In the genomic region with DNA sequence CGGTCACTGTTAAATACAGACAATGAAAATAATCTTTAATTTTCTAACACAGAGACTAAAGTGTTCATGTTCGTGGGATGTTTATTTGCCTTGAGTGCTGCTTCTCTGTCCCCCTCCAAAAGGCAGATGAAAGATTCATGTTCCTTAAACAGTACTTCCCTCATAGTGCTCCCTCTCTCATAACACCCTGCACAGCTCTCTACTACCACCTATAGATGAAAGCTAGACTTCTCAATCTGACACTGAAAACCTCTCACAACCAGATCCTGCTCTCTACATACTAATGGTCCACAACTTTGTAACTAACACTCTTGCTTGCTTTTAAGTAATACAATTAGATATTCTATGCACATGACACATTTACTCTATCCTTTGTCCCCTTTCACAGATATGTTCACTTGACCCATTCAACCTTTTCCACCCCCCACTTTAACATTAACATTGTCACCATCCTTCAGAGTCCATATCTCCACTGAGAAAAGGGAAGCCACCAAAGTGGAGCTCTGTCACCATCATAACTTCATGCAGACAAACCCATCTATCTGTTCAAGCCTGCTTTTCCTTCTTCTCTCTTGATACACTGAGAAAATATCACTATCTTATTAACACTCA, we compare ENCODE assay signal across 9 cellular contexts.
DNase-seq lines count a peak whose midpoint lies in the region; ATAC-seq and TF ChIP-seq lines count a peak whose summit lies in the region.
"Had no signal": no experiment of that assay in that cellular context is flagged by ENCODE, and none has a peak within 500 bp of the region (broad histone marks: within the 10 kb centered on the region; RNA-seq: fewer than 3 reads in every experiment).

No MANE protein-coding gene starts in this region.

- no peak for DNase-seq in activated CD4-positive, alpha-beta T cell treated with anti-CD3 and anti-CD28 coated beads for 36 hours
- DNase-seq in activated CD4-positive, alpha-beta T cell treated with anti-CD3 and anti-CD28 coated beads for 48 hours: no peak
- DNase-seq in NCI-H82 treated with DMSO at 0.1 percent for 48 hours (lab: John Stamatoyannopoulos, UW; ENCODE audit: unreplicated experiment): peak; percentile 73
- DNase-seq in endodermal cell: no peak
- peak; percentile 68 for DNase-seq in neural progenitor cell (ENCODE audit: low spot score)

- no peak overlapping the region for H3K9ac ChIP-seq in endodermal cell (ENCODE audit: extremely low read depth, low read length, poor library complexity, severe bottlenecking)
- H3K9ac ChIP-seq in neural progenitor cell: no peak overlapping the region

- H3K4me2 ChIP-seq in neural progenitor cell: no peak overlapping the region

- H3K9me3 ChIP-seq in endodermal cell (ENCODE audit: control insufficient read depth, low read length) (no peaks in the 10 kb centered on the region), neural progenitor cell (ENCODE audit: low read depth) (no peaks in the 10 kb centered on the region)

- no peaks in the 10 kb centered on the region for H3K79me2 ChIP-seq in neural progenitor cell (ENCODE audit: low read depth)

- no peaks in the 10 kb centered on the region for H3K27me3 ChIP-seq in endodermal cell (ENCODE audit: control insufficient read depth, insufficient read depth, low read length, poor library complexity, severe bottlenecking)
- no peaks in the 10 kb centered on the region for H3K27me3 ChIP-seq in neural progenitor cell

- H2AFZ ChIP-seq in neural progenitor cell (replicated peaks): no peak overlapping the region

- no peak overlapping the region for H3K4me3 ChIP-seq in endodermal cell (ENCODE audit: low read length)
- no peak overlapping the region for H3K4me3 ChIP-seq in neural progenitor cell

- no peaks in the 10 kb centered on the region for H3K4me1 ChIP-seq in endodermal cell (ENCODE audit: control insufficient read depth, insufficient read depth, low read length)
- H3K4me1 ChIP-seq in neural progenitor cell: no peaks in the 10 kb centered on the region

- no peaks in the 10 kb centered on the region for H3K36me3 Mint-ChIP-seq in activated CD4-positive, alpha-beta T cell treated with anti-CD3 and anti-CD28 coated beads for 36 hours (ENCODE audit: low read depth)
- H3K36me3 Mint-ChIP-seq in endodermal cell (ENCODE audit: low read depth): no peaks in the 10 kb centered on the region
- no peaks in the 10 kb centered on the region for H3K36me3 Mint-ChIP-seq in neural progenitor cell
- H3K36me3 Mint-ChIP-seq: activated naive CD4-positive, alpha-beta T cell treated with anti-CD3 and anti-CD28 coated beads, Interleukin-2, amount 50 U/mL, for 24 hours had no signal

- ATAC-seq in activated CD4-positive, alpha-beta T cell treated with anti-CD3 and anti-CD28 coated beads for 36 hours: peak; percentile 49
- ATAC-seq in HG02759 (IDR thresholded peaks at IDR 0.05; ENCODE audit: unreplicated experiment): peak; percentile 82
- ATAC-seq in HG03571 (IDR thresholded peaks at IDR 0.05; ENCODE audit: unreplicated experiment): no peak
- no peak for ATAC-seq in HG03460 (IDR thresholded peaks at IDR 0.05; ENCODE audit: unreplicated experiment)

- no peaks in the 10 kb centered on the region for H4K20me1 ChIP-seq in neural progenitor cell (ENCODE audit: low read depth)

- intact Hi-C loops in activated CD4-positive, alpha-beta T cell treated with anti-CD3 and anti-CD28 coated beads for 36 hours (cut with DNase I, micrococcal nuclease): no loop called here

- POLR2A ChIA-PET in activated CD4-positive, alpha-beta T cell treated with anti-CD3 and anti-CD28 coated beads for 36 hours (lab: Charles Lee): no interaction called here

- H3K27ac Mint-ChIP-seq in activated CD4-positive, alpha-beta T cell treated with anti-CD3 and anti-CD28 coated beads for 36 hours: no peak overlapping the region
- H3K27ac Mint-ChIP-seq in endodermal cell (no peak overlapping the region), neural progenitor cell (no peak overlapping the region)
- H3K27ac Mint-ChIP-seq: activated naive CD4-positive, alpha-beta T cell treated with anti-CD3 and anti-CD28 coated beads, Interleukin-2, amount 50 U/mL, for 24 hours had no signal

- H3K4me1 Mint-ChIP-seq in activated CD4-positive, alpha-beta T cell treated with anti-CD3 and anti-CD28 coated beads for 36 hours: no peaks in the 10 kb centered on the region
- H3K4me1 Mint-ChIP-seq in endodermal cell (no peaks in the 10 kb centered on the region), neural progenitor cell (no peaks in the 10 kb centered on the region)
- H3K4me1 Mint-ChIP-seq: activated naive CD4-positive, alpha-beta T cell treated with anti-CD3 and anti-CD28 coated beads, Interleukin-2, amount 50 U/mL, for 24 hours had no signal

- H3K36me3 ChIP-seq in endodermal cell (ENCODE audit: control insufficient read depth, insufficient read depth, low read length) (no peaks in the 10 kb centered on the region), neural progenitor cell (no peaks in the 10 kb centered on the region)

- peaks cover 3% of the 10 kb centered on the region for H3K27me3 Mint-ChIP-seq in activated CD4-positive, alpha-beta T cell treated with anti-CD3 and anti-CD28 coated beads for 36 hours
- H3K27me3 Mint-ChIP-seq in endodermal cell (ENCODE audit: insufficient read depth) (no peaks in the 10 kb centered on the region), neural progenitor cell (ENCODE audit: insufficient read depth, low read depth) (no peaks in the 10 kb centered on the region)

- H3K9me3 Mint-ChIP-seq in activated CD4-positive, alpha-beta T cell treated with anti-CD3 and anti-CD28 coated beads for 36 hours (ENCODE audit: low read depth): no peaks in the 10 kb centered on the region
- no peaks in the 10 kb centered on the region for H3K9me3 Mint-ChIP-seq in endodermal cell
- no peaks in the 10 kb centered on the region for H3K9me3 Mint-ChIP-seq in neural progenitor cell
- H3K9me3 Mint-ChIP-seq: activated naive CD4-positive, alpha-beta T cell treated with anti-CD3 and anti-CD28 coated beads, Interleukin-2, amount 50 U/mL, for 24 hours had no signal

- CTCF ChIA-PET in activated CD4-positive, alpha-beta T cell treated with anti-CD3 and anti-CD28 coated beads for 36 hours (lab: Charles Lee): interaction anchor here (0.7 to 1.2 kb wide), 6 partner anchors 14 to 1743 kb away, joined by 3 to 4 read pairs (median 3); no protein-coding TSS in a partner anchor

- H3K27ac ChIP-seq in endodermal cell (ENCODE audit: low read depth, low read length) (no peak overlapping the region), neural progenitor cell (no peak overlapping the region)

- H3F3A ChIP-seq in neural progenitor cell (ENCODE audit: low read depth): no peaks in the 10 kb centered on the region

- WGBS in endodermal cell (ENCODE audit: insufficient coverage in 1 of 2, insufficient read length in 1 of 2), 2 experiments: 40 to 75% methylated on average over 2 of the region's 2 CpGs

- H3K4me3 Mint-ChIP-seq in activated CD4-positive, alpha-beta T cell treated with anti-CD3 and anti-CD28 coated beads for 36 hours: no peak overlapping the region
- H3K4me3 Mint-ChIP-seq in endodermal cell (no peak overlapping the region), neural progenitor cell (no peak overlapping the region)
- H3K4me3 Mint-ChIP-seq: activated naive CD4-positive, alpha-beta T cell treated with anti-CD3 and anti-CD28 coated beads, Interleukin-2, amount 50 U/mL, for 24 hours had no signal

- TF ChIP-seq CTCF in endodermal cell (conservative IDR thresholded peaks at IDR 0.05) (peak; percentile 89), neural progenitor cell (IDR thresholded peaks at IDR 0.05) (peak; percentile 88)

Comparison
In these comparisons a context has a peak if more than half of its experiments do, and no peak if none do; other contexts are left out.
1. ATAC-seq: peak in activated CD4-positive, alpha-beta T cell treated with anti-CD3 and anti-CD28 coated beads for 36 hours (single experiment) and HG02759 (single experiment); none in HG03571 (single experiment) and HG03460 (single experiment).
2. DNase-seq: peak in NCI-H82 treated with DMSO at 0.1 percent for 48 hours (single experiment) and neural progenitor cell (single experiment); none in activated CD4-positive, alpha-beta T cell treated with anti-CD3 and anti-CD28 coated beads for 36 hours (single experiment), activated CD4-positive, alpha-beta T cell treated with anti-CD3 and anti-CD28 coated beads for 48 hours (single experiment) and endodermal cell (single experiment).